In the genomic region with DNA sequence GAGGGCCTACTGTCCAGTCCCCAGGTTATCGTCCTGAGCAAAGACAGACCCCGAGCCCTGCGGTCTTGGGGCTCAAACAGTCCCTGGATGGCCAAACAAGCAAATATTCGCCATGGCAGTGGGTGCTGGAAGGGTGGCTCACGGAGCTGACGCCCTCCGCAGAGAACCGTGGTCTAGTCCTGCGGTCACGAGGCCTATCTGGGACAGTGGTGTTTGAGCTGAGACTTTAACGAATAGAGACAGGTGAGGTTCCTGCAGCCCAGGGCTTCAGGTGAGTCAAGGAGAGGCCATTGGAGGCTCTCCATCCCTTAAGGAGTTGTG, we compare ENCODE assay signal across 8 cellular contexts. TPM values are rescaled to one million over a fixed set of nuclear protein-coding genes. Genes with fewer than 3 reads are reported as not detected.
A peak's percentile ranks its signal among the peaks of the same experiment; 100 is the strongest.
DNase-seq lines count a peak whose midpoint lies in the region; ATAC-seq and TF ChIP-seq lines count a peak whose summit lies in the region.

No MANE protein-coding gene starts in this region.

- no peaks in the 10 kb centered on the region for H3K9me3 ChIP-seq in fibroblast of lung (ENCODE audit: control insufficient read depth, insufficient read depth, low read depth, low read length)

- TF ChIP-seq CTCF in fibroblast of lung (conservative IDR thresholded peaks at IDR 0.05 in 1 of 2, IDR thresholded peaks at IDR 0.05 in 1 of 2; ENCODE audit: low read depth in 1 of 2, low read length in 2 of 2), result no peak

- ATAC-seq in GM21526 (IDR thresholded peaks at IDR 0.05; ENCODE audit: low FRiP score, unreplicated experiment), result peak; percentile 4
- no peak for ATAC-seq in HG03039 (IDR thresholded peaks at IDR 0.05; ENCODE audit: unreplicated experiment)
- no peak for ATAC-seq in HG03442 (IDR thresholded peaks at IDR 0.05; ENCODE audit: unreplicated experiment)

- H4K20me1 ChIP-seq in fibroblast of lung (ENCODE audit: control insufficient read depth, extremely low read depth, insufficient read depth, low read length), result no peaks in the 10 kb centered on the region

- no peaks in the 10 kb centered on the region for H3K27me3 ChIP-seq in fibroblast of lung (ENCODE audit: control insufficient read depth, insufficient read depth, low read length)

- H3K4me2 ChIP-seq in fibroblast of lung (ENCODE audit: extremely low read depth, insufficient read depth, low read length), result peak overlapping the region; percentile 92

- H3K36me3 ChIP-seq in fibroblast of lung (ENCODE audit: control insufficient read depth, insufficient read depth, low read length), result no peaks in the 10 kb centered on the region

- peak overlapping the region; percentile 94 for H3K9ac ChIP-seq in fibroblast of lung (ENCODE audit: insufficient read depth, low read length)

- H3K4me3 ChIP-seq in fibroblast of lung (replicated peaks in 1 of 4; ENCODE audit: control extremely low read depth in 1 of 4, insufficient read depth in 1 of 4, low read depth in 3 of 4, low read length in 4 of 4), result peak overlapping the region; percentile 54 to 67 (median 62)

- DNase-seq in T follicular helper cell (ENCODE audit: low read depth), result peak; percentile 1
- no peak for DNase-seq in fibroblast of lung (ENCODE audit: low read depth in 2 of 2)
- DNase-seq in pons (ENCODE audit: low spot score), result peak; percentile 27
- no peak for DNase-seq in NCI-H1930 (lab: John Stamatoyannopoulos, UW)
- no peak for DNase-seq in HPDE6-E6E7 (ENCODE audit: extremely low spot score)

- peaks cover 23% of the 10 kb centered on the region for H3K79me2 ChIP-seq in fibroblast of lung (ENCODE audit: control insufficient read depth, insufficient read depth, low read length)

- peak overlapping the region; percentile 95 for H3K27ac ChIP-seq in fibroblast of lung (ENCODE audit: insufficient read depth, low read length)

- no peaks in the 10 kb centered on the region for H3K4me1 ChIP-seq in fibroblast of lung (ENCODE audit: control insufficient read depth, extremely low read depth, insufficient read depth, low read length)

- peak overlapping the region; percentile 98 for H2AFZ ChIP-seq in fibroblast of lung (ENCODE audit: low read length)

RNA-seq across cellular contexts. Expression of a gene that starts 0.4 kb away (rescaled TPM):
- total RNA-seq in fibroblast of lung, result 64.2 and 87.4 TPM in 2 replicates
- polyA plus RNA-seq in fibroblast of lung, result 56.8 and 65.0 TPM in 2 replicates
- 53.4 and 61.0 TPM in 2 replicates for polyA plus RNA-seq in fibroblast of lung (2012)
- 5.3 and 7.1 TPM in 2 replicates for polyA minus RNA-seq in fibroblast of lung (ENCODE audit: low replicate concordance)

Comparison
In these comparisons a context has a peak if more than half of its experiments do, and no peak if none do; other contexts are left out.
1. DNase-seq: peak in T follicular helper cell (single experiment) and pons (single experiment); none in fibroblast of lung (0 of 2), NCI-H1930 (0 of 2) and HPDE6-E6E7 (single experiment).